Comparison of ENCODE assay signal across 23 cellular contexts in the genomic region with DNA sequence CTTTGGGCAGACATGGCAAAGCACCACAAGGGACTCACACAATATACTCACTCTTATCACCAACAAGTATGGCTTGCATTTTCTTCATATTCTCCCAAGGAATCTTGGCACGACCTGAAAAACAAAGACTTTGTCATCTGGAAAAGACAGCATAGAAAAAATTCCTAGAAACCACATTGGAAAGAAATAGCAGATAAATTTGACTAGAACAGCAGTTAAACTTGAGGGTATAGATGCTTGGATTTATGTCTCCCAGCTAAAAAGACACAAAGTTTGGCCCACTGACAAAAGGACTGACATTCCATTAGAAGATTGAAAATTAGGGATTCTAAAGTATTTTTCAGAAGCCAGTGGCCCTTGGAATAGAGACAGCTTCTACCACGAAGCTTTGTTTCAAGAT. TPM values are rescaled to one million over a fixed set of nuclear protein-coding genes. Genes with fewer than 3 reads are reported as not detected.
"Had no signal": no experiment of that assay in that cellular context is flagged by ENCODE, and none has a peak within 500 bp of the region (broad histone marks: within the 10 kb centered on the region; RNA-seq: fewer than 3 reads in every experiment).

No MANE protein-coding gene starts in this region.

- DNase-seq: Karpas-422, KG1, MG63, NCI-H1092, NCI-H1105 treated with DMSO at 0.1 percent for 48 hours, NCI-H1417 treated with DMSO at 0.1 percent for 48 hours, NCI-H187, NCI-H2029, NCI-H2081 treated with DMSO at 0.1 percent for 48 hours, NCI-H2171 treated with DMSO at 0.1 percent for 48 hours, NCI-H510A, NCI-H524 treated with DMSO at 0.1 percent for 48 hours, NCI-H69, NCI-H774, PC-3, SHP77, SW 1271, T-cell had no signal

- H3K4me1 Mint-ChIP-seq: T-cell had no signal

- H3K36me3 ChIP-seq: MG63 had no signal

- ATAC-seq: Panc1, PC-3, T-cell had no signal

- H3K27me3 ChIP-seq: MG63 had no signal

- H3K9me3 Mint-ChIP-seq: T-helper 1 cell treated with Interleukin-12 subunit alpha and Interleukin-12 subunit beta and Interleukin-4 antibody, amounts not matched to agents 30 μg/mL and 1 μg/mL, for 36 hours had no signal

- H3K36me3 Mint-ChIP-seq: T-cell had no signal

- H3K4me3 Mint-ChIP-seq: T-cell; T-helper 1 cell treated with Interleukin-12 subunit alpha and Interleukin-12 subunit beta and Interleukin-4 antibody, amounts not matched to agents 30 μg/mL and 1 μg/mL, for 36 hours had no signal

- H3K27ac Mint-ChIP-seq: T-cell; T-helper 1 cell treated with Interleukin-12 subunit alpha and Interleukin-12 subunit beta and Interleukin-4 antibody, amounts not matched to agents 30 μg/mL and 1 μg/mL, for 36 hours had no signal

- H3K4me3 ChIP-seq: MG63 had no signal

- H3K27ac ChIP-seq: RWPE1 had no signal

RNA-seq across cellular contexts. Expression of a gene that starts 6.9 kb away (rescaled TPM):
- total RNA-seq: HT-29, OCI-LY7 had no signal
